12 cellular contexts compared by ENCODE assay signal in genomic region chr20:25043499-25044260, GRCh38. TPM values are rescaled to one million over a fixed set of nuclear protein-coding genes. Genes with fewer than 3 reads are reported as not detected.
DNase-seq lines count a peak whose midpoint lies in the region; ATAC-seq and TF ChIP-seq lines count a peak whose summit lies in the region.
"Had no signal": no experiment of that assay in that cellular context is flagged by ENCODE, and none has a peak within 500 bp of the region (broad histone marks: within the 10 kb centered on the region; RNA-seq: fewer than 3 reads in every experiment).

No MANE protein-coding gene starts in this region.

- peaks cover 9% of the 10 kb centered on the region for H3K4me1 Mint-ChIP-seq in T-helper 2 cell treated with Interferon-gamma antibody and Interleukin-4, amounts not matched to agents 5 μg/mL and 100 μg/mL, for 36 hours (ENCODE audit: low read depth)
- peaks cover 31% of the 10 kb centered on the region for H3K4me1 Mint-ChIP-seq in central memory CD8-positive, alpha-beta T cell
- H3K4me1 Mint-ChIP-seq in Calu3 (ENCODE audit: low read depth, unreplicated experiment): no peaks in the 10 kb centered on the region

- H3K9ac ChIP-seq in mucosa of rectum (ENCODE audit: low read depth in 1 of 2, low read length in 2 of 2): no peak overlapping the region
- H3K9ac ChIP-seq: parathyroid adenoma had no signal

- no peaks in the 10 kb centered on the region for H3K27me3 ChIP-seq in mucosa of rectum (ENCODE audit: control insufficient read depth in 2 of 2, insufficient read depth in 2 of 2, low read length in 2 of 2)
- no peaks in the 10 kb centered on the region for H3K27me3 ChIP-seq in thoracic aorta (replicated peaks; ENCODE audit: insufficient read depth)

- peaks cover 7% of the 10 kb centered on the region for H3K36me3 Mint-ChIP-seq in T-helper 2 cell treated with Interferon-gamma antibody and Interleukin-4, amounts not matched to agents 5 μg/mL and 100 μg/mL, for 36 hours (ENCODE audit: low read depth)
- peaks cover 29% of the 10 kb centered on the region for H3K36me3 Mint-ChIP-seq in central memory CD8-positive, alpha-beta T cell (ENCODE audit: insufficient read depth)
- no peaks in the 10 kb centered on the region for H3K36me3 Mint-ChIP-seq in Calu3 (ENCODE audit: insufficient read depth, unreplicated experiment)

- BruUV-seq in Calu3 (replicated peaks; lab: Mats Ljungman, UMichigan): no TSS peak

- H3K4me1 ChIP-seq in mucosa of rectum (ENCODE audit: control insufficient read depth in 2 of 2, insufficient read depth in 2 of 2, low read length in 2 of 2) (peaks cover 43 to 45% of the 10 kb centered on the region in 2 donors), thoracic aorta (ENCODE audit: control insufficient read depth in 1 of 2, low read depth in 2 of 2) (peaks cover 61 to 100% of the 10 kb centered on the region in 2 donors)

- H3K27ac ChIP-seq in mucosa of rectum (ENCODE audit: low read depth in 2 of 2, low read length in 2 of 2) (peak overlapping the region; percentile 72 to 74), thoracic aorta (peak overlapping the region; percentile 57 to 95)
- H3K27ac ChIP-seq: 22Rv1, parathyroid adenoma had no signal

- CTCF ChIA-PET in Calu3 (lab: Charles Lee): no interaction called here

- H3K27ac Mint-ChIP-seq in T-helper 2 cell treated with Interferon-gamma antibody and Interleukin-4, amounts not matched to agents 5 μg/mL and 100 μg/mL, for 36 hours: peak overlapping the region; percentile 55
- peak overlapping the region; percentile 96 for H3K27ac Mint-ChIP-seq in central memory CD8-positive, alpha-beta T cell (ENCODE audit: low read depth)
- H3K27ac Mint-ChIP-seq in Calu3 (ENCODE audit: unreplicated experiment): no peak overlapping the region

- H3K9me3 ChIP-seq in mucosa of rectum (ENCODE audit: control insufficient read depth in 2 of 2, low read length in 2 of 2): no peaks in the 10 kb centered on the region
- no peaks in the 10 kb centered on the region for H3K9me3 ChIP-seq in thoracic aorta

- DNase-seq in T-helper 2 cell treated with Interferon-gamma antibody and Interleukin-4, amounts not matched to agents 5 μg/mL and 100 μg/mL, for 36 hours (ENCODE audit: low spot score): no peak
- no peak for DNase-seq in T-helper 2 cell
- DNase-seq in central memory CD8-positive, alpha-beta T cell (ENCODE audit: low spot score in 2 of 2): no peak
- no peak for DNase-seq in thoracic aorta (ENCODE audit: low spot score)
- no peak for DNase-seq in NCI-H2227 treated with DMSO at 0.1 percent for 48 hours (lab: John Stamatoyannopoulos, UW)
- DNase-seq in Calu3: no peak
- no peak for DNase-seq in GM19238 (ENCODE audit: insufficient read length, low spot score)
- DNase-seq: activated CD4-positive, CD25-positive, alpha-beta regulatory T cell had no signal

- intact Hi-C loops in Calu3 (cut with micrococcal nuclease; ENCODE audit: unreplicated experiment): no loop called here

- H3K27me3 Mint-ChIP-seq in T-helper 2 cell treated with Interferon-gamma antibody and Interleukin-4, amounts not matched to agents 5 μg/mL and 100 μg/mL, for 36 hours (ENCODE audit: low read depth): no peaks in the 10 kb centered on the region
- H3K27me3 Mint-ChIP-seq in central memory CD8-positive, alpha-beta T cell: no peaks in the 10 kb centered on the region
- no peaks in the 10 kb centered on the region for H3K27me3 Mint-ChIP-seq in Calu3 (ENCODE audit: unreplicated experiment)

- ATAC-seq in central memory CD8-positive, alpha-beta T cell (replicated peaks; ENCODE audit: extremely low read depth, poor library complexity, severe bottlenecking): no peak
- ATAC-seq in thoracic aorta (ENCODE audit: insufficient number of reproducible peaks, low FRiP score, low read depth): no peak

- H3K4me3 ChIP-seq in mucosa of rectum (ENCODE audit: low read length in 2 of 2) (no peak overlapping the region), thoracic aorta (no peak overlapping the region)

- no peak overlapping the region for H3K4me3 Mint-ChIP-seq in T-helper 2 cell treated with Interferon-gamma antibody and Interleukin-4, amounts not matched to agents 5 μg/mL and 100 μg/mL, for 36 hours
- peak overlapping the region; percentile 62 for H3K4me3 Mint-ChIP-seq in central memory CD8-positive, alpha-beta T cell
- no peak overlapping the region for H3K4me3 Mint-ChIP-seq in Calu3 (ENCODE audit: low read depth, unreplicated experiment)

- no peaks in the 10 kb centered on the region for H3K9me3 Mint-ChIP-seq in T-helper 2 cell treated with Interferon-gamma antibody and Interleukin-4, amounts not matched to agents 5 μg/mL and 100 μg/mL, for 36 hours
- no peaks in the 10 kb centered on the region for H3K9me3 Mint-ChIP-seq in central memory CD8-positive, alpha-beta T cell
- H3K9me3 Mint-ChIP-seq in Calu3 (ENCODE audit: low read depth, unreplicated experiment): no peaks in the 10 kb centered on the region

- TF ChIP-seq CTCF in thoracic aorta (IDR thresholded peaks at IDR 0.05): no peak
- TF ChIP-seq CTCF in Calu3 (IDR thresholded peaks at IDR 0.05; ENCODE audit: unreplicated experiment): no peak

- peaks cover 13 to 19% of the 10 kb centered on the region in 2 donors for H3K36me3 ChIP-seq in mucosa of rectum (ENCODE audit: control insufficient read depth in 2 of 2, insufficient read depth in 2 of 2, low read length in 2 of 2)
- H3K36me3 ChIP-seq in thoracic aorta: peaks cover 9% of the 10 kb centered on the region

RNA-seq across cellular contexts. Expression of gene ACSS1, which starts 14.3 kb away (rescaled TPM):
- 10 to 100 TPM; 26.0 to 31.7 TPM for total RNA-seq in thoracic aorta
- 3.6 TPM in 2 replicates for total RNA-seq in Calu3 (2022)

RNA-seq across cellular contexts. Expression of gene VSX1, which starts 38.3 kb away (rescaled TPM):
- total RNA-seq in thoracic aorta (not detected), Calu3 (2022) (not detected in 2 replicates)
- total RNA-seq: endothelial cell of umbilical vein had no signal

RNA-seq across cellular contexts. Expression of gene APMAP, which starts 51.1 kb away (rescaled TPM):
- 10 to 100 TPM; 38.4 to 44.0 TPM for total RNA-seq in thoracic aorta
- total RNA-seq in Calu3 (2022): 29.9 and 30.7 TPM in 2 replicates
